In genomic region chr7:5334671-5335070, GRCh38 we compare ENCODE assay signal across 17 cellular contexts. TPM values are rescaled to one million over a fixed set of nuclear protein-coding genes. Genes with fewer than 3 reads are reported as not detected.
DNase-seq lines count a peak whose midpoint lies in the region; ATAC-seq, FAIRE-seq and TF ChIP-seq lines count a peak whose summit lies in the region.
"Had no signal": no experiment of that assay in that cellular context is flagged by ENCODE, and none has a peak within 500 bp of the region (broad histone marks: within the 10 kb centered on the region; RNA-seq: fewer than 3 reads in every experiment).

No MANE protein-coding gene starts in this region.

- H3K9me3 ChIP-seq in Caco-2 (no peaks in the 10 kb centered on the region), trophoblast cell (ENCODE audit: insufficient read depth, low read depth, low read length) (no peaks in the 10 kb centered on the region), small intestine (ENCODE audit: control insufficient read depth, low read depth) (no peaks in the 10 kb centered on the region)
- peaks cover 19% of the 10 kb centered on the region for H3K9me3 ChIP-seq in CD4-positive, alpha-beta T cell (ENCODE audit: control insufficient read depth, low read length)
- H3K9me3 ChIP-seq: HAP-1 had no signal

- POLR2A ChIA-PET in Caco-2 (lab: Charles Lee), result no interaction called here
- POLR2A ChIA-PET in CD4-positive, alpha-beta T cell (lab: Charles Lee), result no interaction called here

- FAIRE-seq in HTR-8/SVneo (lab: Jason Lieb, UNC) (peak; percentile 46), small intestine (lab: Jason Lieb, UNC) (no peak)
- FAIRE-seq: RCC 7860 had no signal

- peaks cover 6% of the 10 kb centered on the region for H3K9me3 Mint-ChIP-seq in Caco-2 (ENCODE audit: unreplicated experiment)
- H3K9me3 Mint-ChIP-seq in immature natural killer cell, result peaks cover 2 to 15% (median 9%) of the 10 kb centered on the region in 6 donors
- peaks cover 6% of the 10 kb centered on the region for H3K9me3 Mint-ChIP-seq in CD4-positive, alpha-beta T cell

- H3K27ac ChIP-seq in trophoblast cell (ENCODE audit: low read depth, low read length) (no peak overlapping the region), small intestine (ENCODE audit: low read depth in 1 of 2, low read length in 1 of 2) (no peak overlapping the region)
- no peak overlapping the region for H3K27ac ChIP-seq in CD4-positive, alpha-beta T cell (ENCODE audit: low read depth, low read length)
- H3K27ac ChIP-seq: HL-60 had no signal

- no peak overlapping the region for H3K4me3 Mint-ChIP-seq in Caco-2 (ENCODE audit: unreplicated experiment)
- H3K4me3 Mint-ChIP-seq in immature natural killer cell, result peak overlapping the region in 1 of 5 donors; percentile 13
- no peak overlapping the region for H3K4me3 Mint-ChIP-seq in CD4-positive, alpha-beta T cell
- H3K4me3 Mint-ChIP-seq: IgD-negative memory B cell had no signal

- peaks cover 85% of the 10 kb centered on the region for H3K36me3 Mint-ChIP-seq in Caco-2 (ENCODE audit: insufficient read depth, unreplicated experiment)
- H3K36me3 Mint-ChIP-seq in immature natural killer cell, result peaks cover 36 to 52% (median 42%) of the 10 kb centered on the region in 3 donors
- H3K36me3 Mint-ChIP-seq in CD4-positive, alpha-beta T cell (ENCODE audit: low read depth), result peaks cover 74% of the 10 kb centered on the region

- H3K36me3 ChIP-seq in Caco-2 (ENCODE audit: control insufficient read depth, insufficient read depth, low read length) (no peaks in the 10 kb centered on the region; the same call in 1 of the 2 replicates), trophoblast cell (ENCODE audit: control insufficient read depth in 1 of 2, insufficient read depth in 2 of 2, low read length in 2 of 2) (peaks cover 41 to 42% of the 10 kb centered on the region in 2 experiments), small intestine (ENCODE audit: control insufficient read depth in 2 of 2, insufficient read depth in 2 of 2, low read length in 2 of 2) (peaks cover 6 to 28% of the 10 kb centered on the region in 2 donors)

- no peak overlapping the region for H2AFZ ChIP-seq in trophoblast cell (ENCODE audit: insufficient read depth, low read length, poor library complexity)

- CTCF ChIA-PET in Caco-2 (lab: Charles Lee), result no interaction called here
- CTCF ChIA-PET in CD4-positive, alpha-beta T cell (lab: Charles Lee), result no interaction called here

- BruUV-seq in Caco-2 (replicated peaks; lab: Mats Ljungman, UMichigan), result no TSS peak

- no CpG with 5 or more reads among the region's 8 CpGs for WGBS in trophoblast cell (ENCODE audit: extremely low coverage, insufficient coverage, insufficient read length)
- WGBS in small intestine, 3 donors, result 92% methylated on average over 8 of the region's 8 CpGs

- H3K27me3 Mint-ChIP-seq in Caco-2 (ENCODE audit: insufficient read depth, unreplicated experiment), result no peaks in the 10 kb centered on the region
- peaks cover 5 to 8% (median 6%) of the 10 kb centered on the region in 3 donors for H3K27me3 Mint-ChIP-seq in immature natural killer cell (ENCODE audit: low read depth in 3 of 3)
- no peaks in the 10 kb centered on the region for H3K27me3 Mint-ChIP-seq in CD4-positive, alpha-beta T cell
- H3K27me3 Mint-ChIP-seq: IgD-negative memory B cell had no signal

- no peak overlapping the region for H2BK120ac ChIP-seq in trophoblast cell (ENCODE audit: insufficient read depth, low read length, poor library complexity)

- ATAC-seq in CD4-positive, alpha-beta T cell (ENCODE audit: poor library complexity), result no peak

- no peak overlapping the region for H4K8ac ChIP-seq in trophoblast cell (ENCODE audit: low read depth, low read length)

- H3K4me3 ChIP-seq in Caco-2 (ENCODE audit: low read depth, low read length) (no peak overlapping the region), trophoblast cell (ENCODE audit: low read depth, low read length) (no peak overlapping the region), small intestine (ENCODE audit: low read depth in 1 of 2, low read length in 2 of 2) (no peak overlapping the region)
- H3K4me3 ChIP-seq: HAP-1 had no signal

- peak overlapping the region; percentile 63 for H3K27ac Mint-ChIP-seq in Caco-2 (ENCODE audit: unreplicated experiment)
- peak overlapping the region in 4 of 6 donors; percentile 14 to 80 (median 40) for H3K27ac Mint-ChIP-seq in immature natural killer cell
- H3K27ac Mint-ChIP-seq in CD4-positive, alpha-beta T cell, result no peak overlapping the region
- H3K27ac Mint-ChIP-seq: IgD-negative memory B cell had no signal

- intact Hi-C loops in Caco-2 (cut with micrococcal nuclease; ENCODE audit: unreplicated experiment), result no loop called here
- intact Hi-C loops in CD4-positive, alpha-beta T cell (cut with DNase I, micrococcal nuclease), result no loop called here

- no peak overlapping the region for H3K23ac ChIP-seq in trophoblast cell (ENCODE audit: low read length)

- peak overlapping the region; percentile 7 for H3K18ac ChIP-seq in trophoblast cell (ENCODE audit: low read length)

- H2BK12ac ChIP-seq in trophoblast cell (ENCODE audit: low read length), result no peak overlapping the region

- no peak overlapping the region for H4K91ac ChIP-seq in trophoblast cell (ENCODE audit: low read depth, low read length)

- no peak overlapping the region for H2BK5ac ChIP-seq in trophoblast cell (ENCODE audit: low read depth, low read length, poor library complexity)

- H3K79me2 ChIP-seq in trophoblast cell (ENCODE audit: control insufficient read depth, insufficient read depth, low read length, poor library complexity), result no peaks in the 10 kb centered on the region

- H3K79me1 ChIP-seq in trophoblast cell (ENCODE audit: low read length), result no peaks in the 10 kb centered on the region

- no peak overlapping the region for H3K4ac ChIP-seq in trophoblast cell (ENCODE audit: low read depth, low read length)

- no peak overlapping the region for H3K9ac ChIP-seq in trophoblast cell (ENCODE audit: low read length)

- TF ChIP-seq CTCF in Caco-2 (IDR thresholded peaks at IDR 0.05; ENCODE audit: insufficient read depth in 1 of 2, low read depth in 1 of 2, low read length in 1 of 2, severe bottlenecking in 1 of 2, unreplicated experiment in 1 of 2), result no peak
- TF ChIP-seq CTCF in CD4-positive, alpha-beta T cell (IDR thresholded peaks at IDR 0.05), result no peak

- no peaks in the 10 kb centered on the region for H3K4me1 Mint-ChIP-seq in Caco-2 (ENCODE audit: low read depth, unreplicated experiment)
- H3K4me1 Mint-ChIP-seq in immature natural killer cell, result peaks cover 15 to 34% of the 10 kb centered on the region in 2 donors
- H3K4me1 Mint-ChIP-seq in CD4-positive, alpha-beta T cell (ENCODE audit: low read depth), result peaks cover 21% of the 10 kb centered on the region

- H2AK5ac ChIP-seq in trophoblast cell (ENCODE audit: low read length), result no peak overlapping the region

- H3K4me1 ChIP-seq in Caco-2, result no peaks in the 10 kb centered on the region
- H3K4me1 ChIP-seq in trophoblast cell (ENCODE audit: control insufficient read depth in 1 of 2, insufficient read depth in 2 of 2, low read length in 2 of 2), result no peaks in the 10 kb centered on the region
- H3K4me1 ChIP-seq in small intestine (ENCODE audit: control insufficient read depth in 2 of 2, insufficient read depth in 1 of 2, low read depth in 1 of 2, low read length in 1 of 2), result no peaks in the 10 kb centered on the region
- H3K4me1 ChIP-seq: HAP-1 had no signal

- no peak overlapping the region for H3K14ac ChIP-seq in trophoblast cell (ENCODE audit: low read length)

- no peak overlapping the region for H3K4me2 ChIP-seq in trophoblast cell (ENCODE audit: low read length)

- DNase-seq in Caco-2 (no peak), HTR-8/SVneo (ENCODE audit: insufficient read length, low spot score) (no peak), immature natural killer cell (no peak), trophoblast cell (no peak), small intestine (no peak), SW480 (ENCODE audit: low spot score) (no peak), NCI-H748 treated with DMSO at 0.1 percent for 48 hours (lab: John Stamatoyannopoulos, UW) (no peak)
- DNase-seq in CD4-positive, alpha-beta T cell, result no peak
- DNase-seq: DMS79, NCI-H1092 treated with DMSO at 0.1 percent for 48 hours, NCI-H2081, NCI-H774, SHP77 treated with DMSO at 0.1 percent for 48 hours had no signal

- H3K27me3 ChIP-seq in Caco-2 (replicated peaks; ENCODE audit: control insufficient read depth, insufficient read depth, low read length) (no peaks in the 10 kb centered on the region), trophoblast cell (ENCODE audit: insufficient read depth, low read length) (no peaks in the 10 kb centered on the region), small intestine (ENCODE audit: control insufficient read depth in 2 of 2, insufficient read depth in 2 of 2, low read length in 2 of 2) (no peaks in the 10 kb centered on the region)
- no peaks in the 10 kb centered on the region for H3K27me3 ChIP-seq in CD4-positive, alpha-beta T cell (ENCODE audit: control insufficient read depth, insufficient read depth, low read length)

- peak overlapping the region; percentile 7 for H4K12ac ChIP-seq in trophoblast cell (ENCODE audit: low read depth, low read length)

RNA-seq across cellular contexts. Expression of gene SLC29A4, which starts 51.9 kb away (rescaled TPM):
- 34.6 and 38.4 TPM in 2 replicates for total RNA-seq in Caco-2 (2022)
- under 1 TPM in 2 of 3 donors, not detected in 1; 0.51 to 0.99 TPM for polyA plus RNA-seq in immature natural killer cell
- 4.3 and 4.5 TPM in 2 replicates for polyA plus RNA-seq in trophoblast cell (2013)
- 1 to 10 TPM; 1.1 to 5.0 (median 1.4) TPM for polyA plus RNA-seq in small intestine
- total RNA-seq in CD4-positive, alpha-beta T cell, result 1 to 10 TPM in 1 of 2 experiments, under 1 TPM in 1; 0.39 to 1.1 TPM
- polyA plus RNA-seq: IgD-negative memory B cell had no signal

Comparison
In these comparisons a context has a peak if more than half of its experiments do, and no peak if none do; other contexts are left out.
1. RNA of gene SLC29A4, which starts 51.9 kb away (total RNA-seq): 34.6 to 38.4 TPM in Caco-2; 0.39 to 1.1 TPM in CD4-positive, alpha-beta T cell; every median in the first group is over 10 times any median in the second.